ENCODE assay signal across 12 cellular contexts in the genomic region with DNA sequence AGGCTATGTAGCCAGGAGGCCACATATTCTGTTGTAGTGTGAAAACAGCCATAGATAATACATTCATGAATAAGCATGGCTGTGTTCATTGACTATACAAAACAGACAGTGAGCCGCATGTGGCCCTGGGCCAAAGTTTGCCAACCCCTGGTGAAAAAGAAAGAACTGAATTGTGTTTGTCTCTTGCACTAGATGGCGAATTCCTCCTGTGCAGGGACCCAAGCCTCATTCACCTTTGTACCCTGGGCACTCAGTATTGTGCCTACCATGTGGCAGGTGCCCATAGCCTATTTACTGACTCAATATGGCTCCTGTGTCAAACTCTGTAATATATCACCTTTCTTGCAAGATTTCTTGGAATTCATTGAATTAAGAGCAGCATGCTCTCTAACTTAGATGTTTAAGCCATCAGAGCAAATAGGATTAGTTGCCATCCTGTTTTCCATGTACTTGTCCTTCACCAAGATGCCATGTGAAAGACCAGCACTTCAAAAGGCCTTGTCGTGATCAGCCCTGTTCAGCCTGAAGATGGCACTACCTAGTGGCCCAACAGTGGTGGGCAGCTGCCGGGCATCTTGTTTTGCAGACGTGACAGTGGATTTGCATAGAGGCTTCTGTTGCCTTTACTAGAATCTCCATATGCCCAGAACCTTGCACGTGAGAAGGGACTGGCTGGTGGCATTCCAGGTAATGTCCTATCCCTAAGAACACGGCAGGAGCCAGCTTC. TPM values are rescaled to one million over a fixed set of nuclear protein-coding genes. Genes with fewer than 3 reads are reported as not detected.
DNase-seq lines count a peak whose midpoint lies in the region; ATAC-seq, FAIRE-seq and TF ChIP-seq lines count a peak whose summit lies in the region.
"Had no signal": no experiment of that assay in that cellular context is flagged by ENCODE, and none has a peak within 500 bp of the region (broad histone marks: within the 10 kb centered on the region; RNA-seq: fewer than 3 reads in every experiment).

No MANE protein-coding gene starts in this region.

- peaks cover 19 to 26% (median 23%) of the 10 kb centered on the region in 3 donors for H3K4me1 Mint-ChIP-seq in T-cell
- H3K4me1 Mint-ChIP-seq in naive thymus-derived CD8-positive, alpha-beta T cell: peaks cover 2 to 16% (median 11%) of the 10 kb centered on the region in 4 donors
- no peaks in the 10 kb centered on the region for H3K4me1 Mint-ChIP-seq in CD14-positive monocyte

- no peak overlapping the region for H3K4me3 ChIP-seq in BLaER1 treated with 17β-estradiol and CSF1 and Interleukin-3, amounts not matched to agents 10 nM and 100 nM
- no peak overlapping the region for H3K4me3 ChIP-seq in LNCaP clone FGC (ENCODE audit: low read depth, low read length)
- H3K4me3 ChIP-seq in HepG2 (replicated peaks in 1 of 3; ENCODE audit: insufficient read depth in 1 of 3, low read depth in 2 of 3, low read length in 3 of 3): no peak overlapping the region

- WGBS in HepG2 (ENCODE audit: low lambda C conversion rate): 92% methylated on average over 5 of the region's 7 CpGs

- BruUV-seq in HepG2 (replicated peaks; lab: Mats Ljungman, UMichigan): no TSS peak

- H3K79me2 ChIP-seq in HepG2 (ENCODE audit: insufficient read depth, low read length): peaks cover 2% of the 10 kb centered on the region

- no peak for TF ChIP-seq RAD21 in HepG2 (CRISPR knock-in tag; IDR thresholded peaks at IDR 0.05)

- H3K27me3 Mint-ChIP-seq in T-cell (no peaks in the 10 kb centered on the region), CD14-positive monocyte (ENCODE audit: low read depth in 3 of 3) (peaks cover 0 to 10% (median 3%) of the 10 kb centered on the region in 3 donors)
- no peaks in the 10 kb centered on the region for H3K27me3 Mint-ChIP-seq in naive thymus-derived CD8-positive, alpha-beta T cell
- H3K27me3 Mint-ChIP-seq: CD4-positive, alpha-beta T cell had no signal

- no peaks in the 10 kb centered on the region for H3K27me3 ChIP-seq in BLaER1 treated with 17β-estradiol and CSF1 and Interleukin-3, amounts not matched to agents 10 nM and 100 nM
- H3K27me3 ChIP-seq in HepG2 (ENCODE audit: control insufficient read depth in 1 of 2, insufficient read depth in 2 of 2, low read length in 2 of 2): no peaks in the 10 kb centered on the region

- peaks cover 0 to 8% (median 0%) of the 10 kb centered on the region in 11 experiments; a peak in 3 of 22 replicates for H3K36me3 ChIP-seq in BLaER1 treated with 17β-estradiol and CSF1 and Interleukin-3, amounts not matched to agents 10 nM and 100 nM
- no peaks in the 10 kb centered on the region for H3K36me3 ChIP-seq in HepG2 (replicated peaks in 1 of 2; ENCODE audit: control insufficient read depth in 1 of 2, insufficient read depth in 2 of 2, low read length in 2 of 2)

- DNase-seq in LNCaP clone FGC (ENCODE audit: low read depth): no peak
- peak; percentile 15 for DNase-seq in SW480 (ENCODE audit: low spot score)
- DNase-seq in HepG2 (ENCODE audit: low spot score): peak; percentile 61
- no peak for DNase-seq in T-cell
- no peak for DNase-seq in naive thymus-derived CD8-positive, alpha-beta T cell
- DNase-seq in CD14-positive monocyte (ENCODE audit: low spot score): no peak
- DNase-seq: NCI-H774; stimulated activated CD4-positive, alpha-beta T cell treated with anti-CD3 and anti-CD28 coated beads, Interleukin-4, amount 100 ng/mL, for 1 hour; stimulated activated naive CD4-positive, alpha-beta T cell treated with Interleukin-2 at 50 U/mL for 16 hours had no signal

- TF ChIP-seq CTCF in LNCaP clone FGC (IDR thresholded peaks at IDR 0.05; ENCODE audit: control insufficient read depth, extremely low read depth, insufficient read depth) (peak; percentile 28), HepG2 (CRISPR knock-in tag; IDR thresholded peaks at IDR 0.05) (no peak), CD14-positive monocyte (IDR thresholded peaks at IDR 0.05) (no peak)

- H3K4me2 ChIP-seq in BLaER1 treated with 17β-estradiol and CSF1 and Interleukin-3, amounts not matched to agents 10 nM and 100 nM: peak overlapping the region in 8 of 11 experiments; percentile 2 to 47 (median 22); a peak in 8 of 22 replicates
- no peak overlapping the region for H3K4me2 ChIP-seq in HepG2 (ENCODE audit: low read depth, low read length)

- in situ Hi-C loops in HepG2 (cut with HindIII; ENCODE audit: extremely low pct_ligation_motif_present, low pct_unique_long_range_greater_than_20kb): no loop called here

- peak overlapping the region in 3 of 11 experiments; percentile 7 to 30 (median 14); a peak in 1 of 22 replicates for H3K9ac ChIP-seq in BLaER1 treated with 17β-estradiol and CSF1 and Interleukin-3, amounts not matched to agents 10 nM and 100 nM
- H3K9ac ChIP-seq in HepG2 (ENCODE audit: insufficient read depth, low read depth, low read length): no peak overlapping the region

- no peak for TF ChIP-seq EP300 in HepG2 (IDR thresholded peaks at IDR 0.05; ENCODE audit: low read depth in 2 of 2, low read length in 2 of 2)
- no peak for TF ChIP-seq EP300 in HepG2 (CRISPR knock-in tag; IDR thresholded peaks at IDR 0.05; ENCODE audit: borderline replicate concordance)

- H3K9me3 Mint-ChIP-seq in T-cell: no peaks in the 10 kb centered on the region
- H3K9me3 Mint-ChIP-seq in naive thymus-derived CD8-positive, alpha-beta T cell: no peaks in the 10 kb centered on the region
- no peaks in the 10 kb centered on the region for H3K9me3 Mint-ChIP-seq in CD14-positive monocyte
- H3K9me3 Mint-ChIP-seq: CD4-positive, alpha-beta T cell had no signal

- POLR2A ChIA-PET in HepG2 (lab: Yijun Ruan, JAX): no interaction called here
- POLR2A ChIA-PET in T-cell (lab: Charles Lee): no interaction called here
- POLR2A ChIA-PET in naive thymus-derived CD8-positive, alpha-beta T cell (lab: Charles Lee): no interaction called here

- H3K4me3 Mint-ChIP-seq in T-cell (no peak overlapping the region), CD14-positive monocyte (no peak overlapping the region)
- H3K4me3 Mint-ChIP-seq in naive thymus-derived CD8-positive, alpha-beta T cell: no peak overlapping the region
- H3K4me3 Mint-ChIP-seq: CD4-positive, alpha-beta T cell had no signal

- H3K36me3 Mint-ChIP-seq in T-cell (no peaks in the 10 kb centered on the region), CD14-positive monocyte (no peaks in the 10 kb centered on the region)
- no peaks in the 10 kb centered on the region for H3K36me3 Mint-ChIP-seq in naive thymus-derived CD8-positive, alpha-beta T cell

- peaks cover 0 to 3% (median 0%) of the 10 kb centered on the region in 11 experiments; a peak in 3 of 22 replicates for H3K9me3 ChIP-seq in BLaER1 treated with 17β-estradiol and CSF1 and Interleukin-3, amounts not matched to agents 10 nM and 100 nM (replicated peaks in 1 of 11)
- no peaks in the 10 kb centered on the region for H3K9me3 ChIP-seq in HepG2 (ENCODE audit: low read length)

- intact Hi-C loops in HepG2 (cut with micrococcal nuclease; ENCODE audit: unreplicated experiment) (loop anchor here (1.0 to 2.0 kb wide), 3 partner anchors 45 to 164 kb away; no protein-coding TSS in a partner anchor), CD14-positive monocyte (cut with micrococcal nuclease) (no loop called here)

- H3K27ac Mint-ChIP-seq in T-cell (no peak overlapping the region), CD14-positive monocyte (no peak overlapping the region)
- H3K27ac Mint-ChIP-seq in naive thymus-derived CD8-positive, alpha-beta T cell: no peak overlapping the region
- H3K27ac Mint-ChIP-seq: CD4-positive, alpha-beta T cell had no signal

- no peak for TF ChIP-seq POLR2A in HepG2 (IDR thresholded peaks at IDR 0.05; ENCODE audit: insufficient read depth in 1 of 2, low read depth in 2 of 2, low read length in 2 of 2)

- H3K27ac ChIP-seq in BLaER1 treated with 17β-estradiol and CSF1 and Interleukin-3, amounts not matched to agents 10 nM and 100 nM: no peak overlapping the region
- H3K27ac ChIP-seq in HepG2 (ENCODE audit: extremely low read length, insufficient read depth, low read length): no peak overlapping the region

- peak; percentile 40 for FAIRE-seq in HepG2 (lab: Jason Lieb, UNC)

- CTCF ChIA-PET in HepG2 (lab: Yijun Ruan, JAX; ENCODE audit: low intra/inter-chr PET ratio, low total read pairs): interaction anchor here (2.8 to 3.7 kb wide), 2 partner anchors 44 to 164 kb away, joined by 26 to 52 read pairs; no protein-coding TSS in a partner anchor
- CTCF ChIA-PET in T-cell (lab: Charles Lee): no interaction called here

- H3K4me1 ChIP-seq in BLaER1 treated with 17β-estradiol and CSF1 and Interleukin-3, amounts not matched to agents 10 nM and 100 nM: peaks cover 0 to 26% (median 17%) of the 10 kb centered on the region in 10 experiments; a peak in 16 of 20 replicates
- H3K4me1 ChIP-seq in HepG2 (ENCODE audit: insufficient read depth, low read length): peaks cover 28% of the 10 kb centered on the region

- 0 out of 22 replicates have a peak, but pooled peaks cover 0 to 13% (median 0%) of the 10 kb centered on the region in 11 experiments for H4K20me1 ChIP-seq in BLaER1 treated with 17β-estradiol and CSF1 and Interleukin-3, amounts not matched to agents 10 nM and 100 nM
- no peaks in the 10 kb centered on the region for H4K20me1 ChIP-seq in HepG2 (ENCODE audit: insufficient read depth, low read length)

- ATAC-seq in HepG2 (peak; percentile 54), GM18907 (IDR thresholded peaks at IDR 0.05; ENCODE audit: unreplicated experiment) (no peak), T-cell (replicated peaks in 1 of 4) (no peak)
- no peak for ATAC-seq in naive thymus-derived CD8-positive, alpha-beta T cell

- H2AFZ ChIP-seq in HepG2 (ENCODE audit: low read length): no peak overlapping the region

RNA-seq across cellular contexts. Expression of a gene that starts 50.9 kb away (rescaled TPM):
- total RNA-seq in HepG2 (2016; rRNA removed; fragmentation: Illumina TruSeq; extraction: Trizol): 16.3 and 20.9 TPM in 2 replicates
- total RNA-seq in HepG2 (2016; cell fraction: cytosol; rRNA removed; fragmentation: Illumina TruSeq; extraction: Trizol; ENCODE audit: low read depth): 22.9 and 35.2 TPM in 2 replicates
- total RNA-seq in HepG2 (2016; cell fraction: insoluble cytoplasmic fraction; rRNA removed; fragmentation: Illumina TruSeq; extraction: Trizol): 17.4 and 22.1 TPM in 2 replicates
- total RNA-seq in HepG2 (2016; cell fraction: membrane; rRNA removed; fragmentation: Illumina TruSeq; extraction: Trizol): 31.5 and 35.8 TPM in 2 replicates
- total RNA-seq in HepG2 (2016; cell fraction: nucleus; rRNA removed; fragmentation: Illumina TruSeq; extraction: Trizol): 21.3 and 25.3 TPM in 2 replicates
- polyA plus RNA-seq in HepG2 (2011; rRNA removed): 21.4 and 21.5 TPM in 2 replicates
- 18.5 and 26.0 TPM in 2 replicates for polyA plus RNA-seq in HepG2 (2011; cell fraction: cytosol; rRNA removed)
- polyA plus RNA-seq in HepG2 (2011; cell fraction: nucleus; rRNA removed): 17.4 and 20.3 TPM in 2 replicates
- polyA plus RNA-seq in HepG2 (2012): 12.6 and 15.2 TPM in 2 replicates
- polyA plus RNA-seq in HepG2 (2016; cell fraction: cytosol; fragmentation: Illumina TruSeq; extraction: Trizol; ENCODE audit: low read depth): 65.0 and 80.4 TPM in 2 replicates
- 41.8 and 49.0 TPM in 2 replicates for polyA plus RNA-seq in HepG2 (2016; cell fraction: insoluble cytoplasmic fraction; fragmentation: Illumina TruSeq; extraction: Trizol; ENCODE audit: low read depth)
- 78.5 and 84.2 TPM in 2 replicates for polyA plus RNA-seq in HepG2 (2016; cell fraction: membrane; fragmentation: Illumina TruSeq; extraction: Trizol; ENCODE audit: low read depth)
- 56.7 and 59.4 TPM in 2 replicates for polyA plus RNA-seq in HepG2 (2016; cell fraction: nucleus; fragmentation: Illumina TruSeq; extraction: Trizol; ENCODE audit: insufficient read depth, low read depth)
- 0.16 and 25.3 TPM in 2 replicates for polyA minus RNA-seq in HepG2 (2011; rRNA and poly(A)+ RNA removed; ENCODE audit: low replicate concordance)
- 15.5 and 16.0 TPM in 2 replicates for polyA minus RNA-seq in HepG2 (2011; cell fraction: cytosol; rRNA and poly(A)+ RNA removed)
- 11.4 and 13.4 TPM in 2 replicates for polyA minus RNA-seq in HepG2 (2011; cell fraction: nucleus; rRNA and poly(A)+ RNA removed)
- 10 to 100 TPM; 40.7 to 56.7 (median 47.8) TPM for total RNA-seq in T-cell
- total RNA-seq in naive thymus-derived CD8-positive, alpha-beta T cell: 10 to 100 TPM; 46.4 to 48.8 TPM
- 100 to 1,000 TPM in 1 of 3 donors, 10 to 100 TPM in 2; 67.4 to 122 (median 98.5) TPM for polyA plus RNA-seq in naive thymus-derived CD8-positive, alpha-beta T cell
- polyA plus RNA-seq in CD14-positive monocyte: 100 to 1,000 TPM; 146 to 148 TPM

Comparison
In these comparisons a context has a peak if more than half of its experiments do, and no peak if none do; other contexts are left out.
1. DNase-seq: peak in SW480 (single experiment) and HepG2 (single experiment); none in LNCaP clone FGC (single experiment), T-cell (0 of 34), naive thymus-derived CD8-positive, alpha-beta T cell (0 of 10) and CD14-positive monocyte (single experiment).